Comparison of ENCODE assay signal across 25 cellular contexts in genomic region chr3:126320517-126321293, GRCh38. TPM values are rescaled to one million over a fixed set of nuclear protein-coding genes. Genes with fewer than 3 reads are reported as not detected.
DNase-seq lines count a peak whose midpoint lies in the region; ATAC-seq, FAIRE-seq and TF ChIP-seq lines count a peak whose summit lies in the region.
"Had no signal": no experiment of that assay in that cellular context is flagged by ENCODE, and none has a peak within 500 bp of the region (broad histone marks: within the 10 kb centered on the region; RNA-seq: fewer than 3 reads in every experiment).

No MANE protein-coding gene starts in this region.

- FAIRE-seq in kidney (lab: Jason Lieb, UNC), result no peak
- FAIRE-seq: GM12892 had no signal

- H3K36me3 ChIP-seq in Panc1 (ENCODE audit: control insufficient read depth, insufficient read depth, low read length) (no peaks in the 10 kb centered on the region), kidney (ENCODE audit: control insufficient read depth in 1 of 2, insufficient read depth in 2 of 2, low read length in 2 of 2) (no peaks in the 10 kb centered on the region)
- H3K36me3 ChIP-seq: BLaER1 treated with 17β-estradiol and CSF1 and Interleukin-3, amounts not matched to agents 10 nM and 100 nM had no signal

- CTCF ChIA-PET in activated CD4-positive, alpha-beta T cell treated with anti-CD3 and anti-CD28 coated beads for 36 hours (lab: Charles Lee), result no interaction called here
- CTCF ChIA-PET in Panc1 (lab: Charles Lee), result no interaction called here

- no peaks in the 10 kb centered on the region for H3K27me3 Mint-ChIP-seq in activated CD4-positive, alpha-beta T cell treated with anti-CD3 and anti-CD28 coated beads, Interleukin-2, amount 10 ng/mL, durations not matched to agents 24 days and 14 days
- peaks cover 2% of the 10 kb centered on the region for H3K27me3 Mint-ChIP-seq in activated CD4-positive, alpha-beta T cell treated with anti-CD3 and anti-CD28 coated beads for 36 hours
- peaks cover 42% of the 10 kb centered on the region for H3K27me3 Mint-ChIP-seq in osteocyte (ENCODE audit: unreplicated experiment)

- H3K36me3 Mint-ChIP-seq in activated CD4-positive, alpha-beta T cell treated with anti-CD3 and anti-CD28 coated beads, Interleukin-2, amount 10 ng/mL, durations not matched to agents 24 days and 14 days (ENCODE audit: low read depth), result no peaks in the 10 kb centered on the region
- H3K36me3 Mint-ChIP-seq in activated CD4-positive, alpha-beta T cell treated with anti-CD3 and anti-CD28 coated beads for 36 hours (ENCODE audit: low read depth), result no peaks in the 10 kb centered on the region
- H3K36me3 Mint-ChIP-seq in osteocyte (ENCODE audit: unreplicated experiment), result no peaks in the 10 kb centered on the region
- H3K36me3 Mint-ChIP-seq: CD4-positive, alpha-beta memory T cell had no signal

- no peak overlapping the region for H3K4me3 Mint-ChIP-seq in activated CD4-positive, alpha-beta T cell treated with anti-CD3 and anti-CD28 coated beads, Interleukin-2, amount 10 ng/mL, durations not matched to agents 24 days and 14 days
- H3K4me3 Mint-ChIP-seq in activated CD4-positive, alpha-beta T cell treated with anti-CD3 and anti-CD28 coated beads for 36 hours, result no peak overlapping the region
- no peak overlapping the region for H3K4me3 Mint-ChIP-seq in osteocyte (ENCODE audit: unreplicated experiment)
- H3K4me3 Mint-ChIP-seq: CD4-positive, alpha-beta memory T cell had no signal

- in situ Hi-C loops in Panc1 (cut with HindIII; ENCODE audit: low pct_unique_long_range_greater_than_20kb, low sequenced_read_pairs), result no loop called here

- POLR2A ChIA-PET in activated CD4-positive, alpha-beta T cell treated with anti-CD3 and anti-CD28 coated beads for 36 hours (lab: Charles Lee), result no interaction called here
- POLR2A ChIA-PET in Panc1 (lab: Charles Lee), result no interaction called here

- BruUV-seq in Panc1 (replicated peaks; lab: Mats Ljungman, UMichigan), result no TSS peak

- no peak overlapping the region for H3K27ac ChIP-seq in Panc1 (ENCODE audit: low read length)
- H3K27ac ChIP-seq in kidney (ENCODE audit: low read depth in 2 of 2, low read length in 2 of 2), result no peak overlapping the region
- H3K27ac ChIP-seq in right cardiac atrium (ENCODE audit: low read length), result no peak overlapping the region
- H3K27ac ChIP-seq: 22Rv1; BLaER1 treated with 17β-estradiol and CSF1 and Interleukin-3, amounts not matched to agents 10 nM and 100 nM; KMS-11 had no signal

- WGBS in right cardiac atrium, result 84% methylated on average over 7 of the region's 7 CpGs

- intact Hi-C loops in activated CD4-positive, alpha-beta T cell treated with anti-CD3 and anti-CD28 coated beads, Interleukin-2, amount 10 ng/mL, durations not matched to agents 24 days and 14 days (cut with micrococcal nuclease), result no loop called here
- intact Hi-C loops in activated CD4-positive, alpha-beta T cell treated with anti-CD3 and anti-CD28 coated beads for 36 hours (cut with DNase I, micrococcal nuclease), result no loop called here
- intact Hi-C loops in Panc1 (cut with micrococcal nuclease; ENCODE audit: unreplicated experiment) (no loop called here), kidney (cut with DNase I) (no loop called here), right cardiac atrium (cut with DNase I) (no loop called here)

- H3K27ac Mint-ChIP-seq in activated CD4-positive, alpha-beta T cell treated with anti-CD3 and anti-CD28 coated beads, Interleukin-2, amount 10 ng/mL, durations not matched to agents 24 days and 14 days, result no peak overlapping the region
- H3K27ac Mint-ChIP-seq in activated CD4-positive, alpha-beta T cell treated with anti-CD3 and anti-CD28 coated beads for 36 hours, result no peak overlapping the region
- H3K27ac Mint-ChIP-seq in osteocyte (ENCODE audit: unreplicated experiment), result no peak overlapping the region

- no peak overlapping the region for H3K4me3 ChIP-seq in Panc1 (ENCODE audit: low read depth in 2 of 2, low read length in 2 of 2)
- H3K4me3 ChIP-seq in kidney (ENCODE audit: low read length in 2 of 2), result no peak overlapping the region
- no peak overlapping the region for H3K4me3 ChIP-seq in right cardiac atrium (ENCODE audit: low read length)
- H3K4me3 ChIP-seq: BLaER1 treated with 17β-estradiol and CSF1 and Interleukin-3, amounts not matched to agents 10 nM and 100 nM had no signal

- peak; percentile 37 for DNase-seq in activated CD4-positive, alpha-beta T cell treated with anti-CD3 and anti-CD28 coated beads, Interleukin-2, amount 10 ng/mL, durations not matched to agents 24 days and 14 days
- DNase-seq in activated CD4-positive, alpha-beta T cell treated with anti-CD3 and anti-CD28 coated beads for 36 hours, result no peak
- no peak for DNase-seq in Panc1 (ENCODE audit: low read depth, low spot score)
- peak; percentile 26 for DNase-seq in kidney
- DNase-seq in osteocyte (ENCODE audit: extremely low spot score, unreplicated experiment), result peak; percentile 57
- DNase-seq in NCI-H526 (lab: John Stamatoyannopoulos, UW), result no peak
- no peak for DNase-seq in cortex of kidney (lab: John Stamatoyannopoulos, UW)
- DNase-seq in right cardiac atrium, result no peak
- DNase-seq: ACHN; Caco-2; CD4-positive, alpha-beta memory T cell; DND-41; GOT3; IMR-90; NCI-H1105; NCI-H146; NCI-H2029 treated with DMSO at 0.1 percent for 48 hours; NCI-H226; NCI-H524 treated with DMSO at 0.1 percent for 48 hours; OCI-M1; Right ventricle myocardium superior had no signal

- no peaks in the 10 kb centered on the region for H3K9me3 ChIP-seq in Panc1 (ENCODE audit: control insufficient read depth, insufficient read depth, low read depth, low read length)
- no peaks in the 10 kb centered on the region for H3K9me3 ChIP-seq in kidney (ENCODE audit: control insufficient read depth in 1 of 2, low read length in 2 of 2)
- no peaks in the 10 kb centered on the region for H3K9me3 ChIP-seq in right cardiac atrium (ENCODE audit: control insufficient read depth, low read length)
- H3K9me3 ChIP-seq: Caco-2 had no signal

- H3K9ac ChIP-seq in kidney (ENCODE audit: low read length in 2 of 2), result no peak overlapping the region
- H3K9ac ChIP-seq: BLaER1 treated with 17β-estradiol and CSF1 and Interleukin-3, amounts not matched to agents 10 nM and 100 nM; KMS-11 had no signal

- no peaks in the 10 kb centered on the region for H3K4me1 Mint-ChIP-seq in activated CD4-positive, alpha-beta T cell treated with anti-CD3 and anti-CD28 coated beads, Interleukin-2, amount 10 ng/mL, durations not matched to agents 24 days and 14 days
- H3K4me1 Mint-ChIP-seq in activated CD4-positive, alpha-beta T cell treated with anti-CD3 and anti-CD28 coated beads for 36 hours, result no peaks in the 10 kb centered on the region
- H3K4me1 Mint-ChIP-seq in osteocyte (ENCODE audit: unreplicated experiment), result peaks cover 2% of the 10 kb centered on the region
- H3K4me1 Mint-ChIP-seq: CD4-positive, alpha-beta memory T cell had no signal

- no peaks in the 10 kb centered on the region for H3K9me3 Mint-ChIP-seq in activated CD4-positive, alpha-beta T cell treated with anti-CD3 and anti-CD28 coated beads, Interleukin-2, amount 10 ng/mL, durations not matched to agents 24 days and 14 days
- no peaks in the 10 kb centered on the region for H3K9me3 Mint-ChIP-seq in activated CD4-positive, alpha-beta T cell treated with anti-CD3 and anti-CD28 coated beads for 36 hours (ENCODE audit: low read depth)
- peaks cover 8% of the 10 kb centered on the region for H3K9me3 Mint-ChIP-seq in osteocyte (ENCODE audit: unreplicated experiment)

- H3K27me3 ChIP-seq in Panc1 (ENCODE audit: control insufficient read depth, insufficient read depth, low read length) (peaks cover 4% of the 10 kb centered on the region), right cardiac atrium (ENCODE audit: control insufficient read depth, insufficient read depth) (no peaks in the 10 kb centered on the region)
- H3K27me3 ChIP-seq: BLaER1 treated with 17β-estradiol and CSF1 and Interleukin-3, amounts not matched to agents 10 nM and 100 nM had no signal

- H3K4me1 ChIP-seq in Panc1 (ENCODE audit: control insufficient read depth, insufficient read depth, low read length) (no peaks in the 10 kb centered on the region), kidney (ENCODE audit: control insufficient read depth in 1 of 2, insufficient read depth in 1 of 2, low read depth in 1 of 2, low read length in 2 of 2) (peaks cover 0 to 10% of the 10 kb centered on the region in 2 donors), right cardiac atrium (ENCODE audit: control insufficient read depth, insufficient read depth, low read length) (no peaks in the 10 kb centered on the region)
- H3K4me1 ChIP-seq: BLaER1 treated with 17β-estradiol and CSF1 and Interleukin-3, amounts not matched to agents 10 nM and 100 nM; Caco-2 had no signal

- ATAC-seq in activated CD4-positive, alpha-beta T cell treated with anti-CD3 and anti-CD28 coated beads for 36 hours, result no peak
- ATAC-seq in Panc1 (0 out of 2 replicates have a peak, but pooled peaks have one; percentile 34), right cardiac atrium (no peak)

- no peak for TF ChIP-seq CTCF in Panc1 (IDR thresholded peaks at IDR 0.05)
- no peak for TF ChIP-seq CTCF in kidney (IDR thresholded peaks at IDR 0.05; ENCODE audit: borderline replicate concordance, extremely low read depth, insufficient read depth)
- TF ChIP-seq CTCF in osteocyte (IDR thresholded peaks at IDR 0.05), result no peak

RNA-seq across cellular contexts. Expression of gene KLF15, which starts 36.5 kb away (rescaled TPM):
- 0.19 and 0.28 TPM in 2 replicates for total RNA-seq in activated CD4-positive, alpha-beta T cell treated with anti-CD3 and anti-CD28 coated beads, Interleukin-2, amount 10 ng/mL, durations not matched to agents 24 days and 14 days
- under 1 TPM; 0.32 to 0.53 TPM for total RNA-seq in activated CD4-positive, alpha-beta T cell treated with anti-CD3 and anti-CD28 coated beads for 36 hours
- total RNA-seq in Panc1 (2021; ENCODE audit: unreplicated experiment) (0.10 TPM), kidney (22.9 TPM), osteocyte (5.7 and 7.2 TPM in 2 replicates), right cardiac atrium (10 to 100 TPM; 24.0 to 38.4 (median 31.1) TPM)
- not detected for polyA plus RNA-seq in Panc1 (2012; ENCODE audit: insufficient read length)
- polyA plus RNA-seq in kidney (ENCODE audit: insufficient read depth, low read depth, low replicate concordance) (30.0 TPM), right cardiac atrium (36.2 TPM)
- polyA plus RNA-seq: CD4-positive, alpha-beta memory T cell had no signal

Comparison
In these comparisons a context has a peak if more than half of its experiments do, and no peak if none do; other contexts are left out.
1. DNase-seq: peak in activated CD4-positive, alpha-beta T cell treated with anti-CD3 and anti-CD28 coated beads, Interleukin-2, amount 10 ng/mL, durations not matched to agents 24 days and 14 days (single experiment), kidney (single experiment) and osteocyte (single experiment); none in activated CD4-positive, alpha-beta T cell treated with anti-CD3 and anti-CD28 coated beads for 36 hours (single experiment), Panc1 (single experiment), NCI-H526 (0 of 2), cortex of kidney (single experiment) and right cardiac atrium (0 of 3).